8 cellular contexts compared by ENCODE assay signal in the genomic region with DNA sequence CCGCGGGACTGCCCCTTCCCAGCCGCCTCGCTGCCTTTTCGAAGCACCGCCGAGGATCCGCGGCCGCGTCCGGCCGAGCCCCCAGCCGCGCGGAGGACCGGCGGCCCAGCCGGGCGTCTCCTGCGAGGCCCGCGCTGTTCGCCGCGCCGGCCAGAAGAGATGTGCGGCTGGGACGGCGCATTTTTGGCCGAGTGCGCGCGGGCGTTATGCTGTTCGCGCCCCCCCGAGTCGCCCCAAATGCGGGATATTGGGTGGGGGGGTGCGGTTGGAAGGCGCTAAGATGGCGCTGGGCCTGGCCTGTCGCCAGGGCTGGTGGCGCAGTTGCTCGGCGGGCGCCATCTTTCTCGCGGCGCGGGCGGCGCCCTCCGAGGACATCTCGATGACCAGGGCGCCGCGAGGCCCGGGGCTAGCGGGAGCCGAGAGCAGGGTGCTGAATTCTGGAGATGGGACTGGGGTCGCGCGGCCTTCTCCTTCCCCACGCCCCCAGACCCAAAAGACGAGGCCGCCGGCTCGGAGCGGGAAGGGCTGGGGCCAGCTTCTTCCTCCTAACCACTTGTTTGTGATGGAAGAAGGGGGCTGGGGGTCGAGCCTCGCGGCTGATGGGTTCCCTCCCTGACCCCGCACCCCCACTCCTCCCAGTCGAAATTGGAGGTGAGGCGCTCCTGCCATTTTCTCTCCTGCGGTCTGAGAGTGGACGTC. TPM values are rescaled to one million over a fixed set of nuclear protein-coding genes. Genes with fewer than 3 reads are reported as not detected.
DNase-seq lines count a peak whose midpoint lies in the region; ATAC-seq, FAIRE-seq and TF ChIP-seq lines count a peak whose summit lies in the region.

No MANE protein-coding gene starts in this region.

- H3K27me3 ChIP-seq in keratinocyte (ENCODE audit: control insufficient read depth, extremely low read depth, insufficient read depth, low read length), result no peaks in the 10 kb centered on the region

- no peak for FAIRE-seq in D721Med (lab: Jason Lieb, UNC)
- FAIRE-seq in keratinocyte (lab: Jason Lieb, UNC), result no peak

- H3K9me3 ChIP-seq in keratinocyte (ENCODE audit: control insufficient read depth, low read depth, low read length), result no peaks in the 10 kb centered on the region

- peak overlapping the region; percentile 92 for H3K4me3 Mint-ChIP-seq in activated B cell treated with CpG ODN at 0.5 μM for 24 hours

- peaks cover 31% of the 10 kb centered on the region for H3K4me1 Mint-ChIP-seq in activated B cell treated with CpG ODN at 0.5 μM for 24 hours

- H3K36me3 Mint-ChIP-seq in activated B cell treated with CpG ODN at 0.5 μM for 24 hours (ENCODE audit: low read depth), result peaks cover 18% of the 10 kb centered on the region

- H3K27ac ChIP-seq in caudate nucleus (ENCODE audit: low read depth, low read length) (peak overlapping the region; percentile 99), keratinocyte (ENCODE audit: control insufficient read depth, insufficient read depth, low read length) (peak overlapping the region; percentile 95)

- peak overlapping the region; percentile 98 for H3K9ac ChIP-seq in keratinocyte (ENCODE audit: control insufficient read depth, extremely low read depth, insufficient read depth, low read length)

- peaks cover 18% of the 10 kb centered on the region for H3K79me2 ChIP-seq in keratinocyte (ENCODE audit: control insufficient read depth, insufficient read depth, low read length)

- intact Hi-C loops in activated B cell treated with CpG ODN at 0.5 μM for 24 hours (cut with micrococcal nuclease), result loop anchor here (1.0 to 5.0 kb wide), 5 partner anchors 39 to 389 kb away; a partner anchor contains a TSS

- no peaks in the 10 kb centered on the region for H3K27me3 Mint-ChIP-seq in activated B cell treated with CpG ODN at 0.5 μM for 24 hours

- POLR2A ChIA-PET in activated B cell treated with CpG ODN at 0.5 μM for 24 hours (lab: Charles Lee), result interaction anchor here (0.6 to 27.3 kb wide), 33 partner anchors 10 to 1711 kb away, joined by 3 to 1220 read pairs (median 4); a partner anchor contains a TSS

- peaks cover 0 to 1% of the 10 kb centered on the region in 2 experiments for H3K36me3 ChIP-seq in keratinocyte (ENCODE audit: control insufficient read depth in 2 of 2, extremely low read depth in 1 of 2, insufficient read depth in 2 of 2, low read length in 2 of 2)

- H4K20me1 ChIP-seq in keratinocyte (ENCODE audit: control insufficient read depth, extremely low read depth, insufficient read depth, low read length), result no peaks in the 10 kb centered on the region

- H3K9me3 Mint-ChIP-seq in activated B cell treated with CpG ODN at 0.5 μM for 24 hours, result no peaks in the 10 kb centered on the region

- peak overlapping the region; percentile 96 for H3K4me2 ChIP-seq in keratinocyte (ENCODE audit: control insufficient read depth, extremely low read depth, insufficient read depth, low read depth, low read length)

- H3K9me1 ChIP-seq in keratinocyte (ENCODE audit: control insufficient read depth, extremely low read depth, insufficient read depth, low read length), result no peaks in the 10 kb centered on the region

- no peak overlapping the region for H3K27ac Mint-ChIP-seq in activated B cell treated with CpG ODN at 0.5 μM for 24 hours

- H2AFZ ChIP-seq in keratinocyte (ENCODE audit: control insufficient read depth, low read length), result peak overlapping the region; percentile 72

- H3K4me3 ChIP-seq in keratinocyte (ENCODE audit: control insufficient read depth in 2 of 3, extremely low read depth in 1 of 3, insufficient read depth in 2 of 3, low read depth in 1 of 3, low read length in 3 of 3), result peak overlapping the region; percentile 82 to 88 (median 85)

- DNase-seq in D721Med (ENCODE audit: insufficient read length, low spot score) (peak; percentile 52), H4 (ENCODE audit: low spot score) (peak; percentile 63), NCI-H1694 (lab: John Stamatoyannopoulos, UW) (peak; percentile 33), activated B cell treated with CpG ODN at 0.5 μM for 24 hours (peak; percentile 81), caudate nucleus (lab: John Stamatoyannopoulos, UW) (peak in 54 of 61 donors; percentile 13 to 86 (median 64)), keratinocyte (ENCODE audit: low read depth, low spot score) (no peak)
- DNase-seq in stimulated activated CD4-positive, alpha-beta T cell treated with anti-CD3 and anti-CD28 coated beads, Interleukin-12 subunit alpha, Interleukin-12 subunit beta, amount 100 ng/mL, for 48 hours (ENCODE audit: low read depth in 2 of 3, low spot score in 1 of 3), result peak; percentile 48 to 61 (median 57)

- dilution Hi-C loops in keratinocyte (cut with MboI; ENCODE audit: extremely low pct_ligation_motif_present, low sequenced_read_pairs), result no loop called here

- TF ChIP-seq CTCF in D721Med (IDR thresholded peaks at IDR 0.05; ENCODE audit: insufficient read depth, missing control alignments), result no peak
- TF ChIP-seq CTCF in activated B cell treated with CpG ODN at 0.5 μM for 24 hours (IDR thresholded peaks at IDR 0.05), result no peak
- no peak for TF ChIP-seq CTCF in keratinocyte (optimal IDR thresholded peaks at IDR 0.05 in 1 of 3, IDR thresholded peaks at IDR 0.05 in 1 of 3, conservative IDR thresholded peaks at IDR 0.05 in 1 of 3; ENCODE audit: extremely low read depth in 1 of 3, insufficient read depth in 2 of 3, low read length in 3 of 3)

- peaks cover 8% of the 10 kb centered on the region for H3K4me1 ChIP-seq in keratinocyte (ENCODE audit: control insufficient read depth, extremely low read depth, insufficient read depth, low read length)

- ATAC-seq in activated B cell treated with CpG ODN at 0.5 μM for 24 hours (ENCODE audit: low read depth) (peak; percentile 59), GM18517 (IDR thresholded peaks at IDR 0.05; ENCODE audit: unreplicated experiment) (no peak)

- CTCF ChIA-PET in activated B cell treated with CpG ODN at 0.5 μM for 24 hours (lab: Charles Lee), result interaction anchor here (0.9 kb wide), 1 partner anchor 38 kb away, joined by 3 read pairs; no protein-coding TSS in a partner anchor

RNA-seq across cellular contexts. Expression of a gene that starts 1.5 kb away (rescaled TPM):
- 2.3 and 3.4 TPM in 2 replicates for total RNA-seq in H4 (2014; rRNA removed; shearing (Covaris generic))
- total RNA-seq in activated B cell treated with CpG ODN at 0.5 μM for 24 hours, result 25.2 and 25.5 TPM in 2 replicates
- 4.2 to 6.5 TPM (median 5.0 TPM) in 3 replicates for polyA plus RNA-seq in keratinocyte
- 1.4 TPM for polyA plus RNA-seq in keratinocyte (2011; ENCODE audit: low read depth)
- 3.3 and 5.7 TPM in 2 replicates for polyA plus RNA-seq in keratinocyte (2011; cell fraction: cytosol; rRNA removed)
- polyA plus RNA-seq in keratinocyte (2011; cell fraction: nucleus; rRNA removed), result 8.0 and 8.2 TPM in 2 replicates
- 3.0 and 3.6 TPM in 2 replicates for polyA plus RNA-seq in keratinocyte (2012; ENCODE audit: low replicate concordance)
- polyA minus RNA-seq in keratinocyte, result 5.6 to 13.1 TPM (median 10.2 TPM) in 3 replicates
- 5.4 TPM for polyA minus RNA-seq in keratinocyte (2011; cell fraction: cytosol; rRNA and poly(A)+ RNA removed)
- 6.0 and 10.6 TPM in 2 replicates for polyA minus RNA-seq in keratinocyte (2011; cell fraction: nucleus; rRNA and poly(A)+ RNA removed)

RNA-seq across cellular contexts. Expression of a gene that starts 37.4 kb away (rescaled TPM):
- 49.7 and 66.4 TPM in 2 replicates for total RNA-seq in H4 (2014; rRNA removed; shearing (Covaris generic))
- total RNA-seq in activated B cell treated with CpG ODN at 0.5 μM for 24 hours, result 41.5 and 41.7 TPM in 2 replicates
- 14.1 to 18.8 TPM (median 16.7 TPM) in 3 replicates for polyA plus RNA-seq in keratinocyte
- polyA plus RNA-seq in keratinocyte (2011; ENCODE audit: low read depth), result 7.7 TPM
- polyA plus RNA-seq in keratinocyte (2011; cell fraction: cytosol; rRNA removed), result 12.2 and 12.8 TPM in 2 replicates
- 21.2 and 24.7 TPM in 2 replicates for polyA plus RNA-seq in keratinocyte (2011; cell fraction: nucleus; rRNA removed)
- 11.4 and 16.6 TPM in 2 replicates for polyA plus RNA-seq in keratinocyte (2012; ENCODE audit: low replicate concordance)
- 7.4 to 15.6 TPM (median 7.6 TPM) in 3 replicates for polyA minus RNA-seq in keratinocyte
- polyA minus RNA-seq in keratinocyte (2011; cell fraction: cytosol; rRNA and poly(A)+ RNA removed), result 12.5 TPM
- 6.9 and 8.9 TPM in 2 replicates for polyA minus RNA-seq in keratinocyte (2011; cell fraction: nucleus; rRNA and poly(A)+ RNA removed)
